In genomic region chr11:68314886-68315580, GRCh38 we compare ENCODE assay signal across 1 cellular context.
TF ChIP-seq lines count a peak whose summit lies in the region.

No MANE protein-coding gene starts in this region.

TF ChIP-seq in HepG2, 621 proteins besides CTCF, POLR2A, EP300 and RAD21 (continued from another document and continues in another):
- 0 out of 2 replicates have a peak, but pooled peaks have one; percentile 26 for TF ChIP-seq ZHX1 (CRISPR knock-in tag; IDR thresholded peaks at IDR 0.05; ENCODE audit: low read depth)
- 0 out of 2 replicates have a peak, but pooled peaks have one; percentile 62 for TF ChIP-seq ZNF619 (CRISPR knock-in tag; IDR thresholded peaks at IDR 0.05)
- peak; percentile 74 for TF ChIP-seq ZIK1 (CRISPR knock-in tag; IDR thresholded peaks at IDR 0.05; ENCODE audit: borderline replicate concordance, low read depth)
- peak; percentile 79 for TF ChIP-seq ELF3 (CRISPR knock-in tag; IDR thresholded peaks at IDR 0.05)
- TF ChIP-seq NR0B2 (CRISPR knock-in tag; IDR thresholded peaks at IDR 0.05) = peak; percentile 62; the same call in 1 of the 2 replicates
- TF ChIP-seq ASH2L (IDR thresholded peaks at IDR 0.05; ENCODE audit: insufficient read length, low read depth, low read length) = peak; percentile 60
- TF ChIP-seq ZNF280B (CRISPR knock-in tag; IDR thresholded peaks at IDR 0.05; ENCODE audit: borderline replicate concordance) = peak; percentile 72; the same call in 1 of the 2 replicates
- TF ChIP-seq ZBTB49 (CRISPR knock-in tag; IDR thresholded peaks at IDR 0.05; ENCODE audit: borderline replicate concordance) = no peak
- peak; percentile 33; the same call in 1 of the 2 replicates for TF ChIP-seq YEATS4 (CRISPR knock-in tag; IDR thresholded peaks at IDR 0.05; ENCODE audit: borderline replicate concordance)
- TF ChIP-seq ZGPAT (CRISPR knock-in tag; IDR thresholded peaks at IDR 0.05) = peak; percentile 83
- TF ChIP-seq KLF13 (CRISPR knock-in tag; IDR thresholded peaks at IDR 0.05) = no peak
- TF ChIP-seq POLR2AphosphoS5 (IDR thresholded peaks at IDR 0.05; ENCODE audit: low read depth, low read length) = peak; percentile 84; the same call in 1 of the 2 replicates
- 0 out of 2 replicates have a peak, but pooled peaks have one; percentile 39 for TF ChIP-seq MED13 (CRISPR knock-in tag; IDR thresholded peaks at IDR 0.05)
- TF ChIP-seq HNF4A (CRISPR knock-in tag; IDR thresholded peaks at IDR 0.05) = peak; percentile 86
- no peak for TF ChIP-seq ZBTB25 (CRISPR knock-in tag; IDR thresholded peaks at IDR 0.05)
- no peak for TF ChIP-seq ZBTB40 (IDR thresholded peaks at IDR 0.05)
- peak; percentile 40; the same call in 1 of the 2 replicates for TF ChIP-seq ZBTB40 (CRISPR knock-in tag; IDR thresholded peaks at IDR 0.05)
- 0 out of 2 replicates have a peak, but pooled peaks have one; percentile 30 for TF ChIP-seq KDM4B (CRISPR knock-in tag; IDR thresholded peaks at IDR 0.05)
- no peak for TF ChIP-seq FOXO4 (CRISPR knock-in tag; conservative IDR thresholded peaks at IDR 0.05)
- TF ChIP-seq THAP9 (CRISPR knock-in tag; IDR thresholded peaks at IDR 0.05; ENCODE audit: borderline replicate concordance) = peak; percentile 49; the same call in 1 of the 2 replicates
- TF ChIP-seq ZNF556 (CRISPR knock-in tag; IDR thresholded peaks at IDR 0.05; ENCODE audit: borderline replicate concordance) = peak; percentile 66; the same call in 1 of the 2 replicates
- TF ChIP-seq NONO (IDR thresholded peaks at IDR 0.05) = no peak
- peak; percentile 96 for TF ChIP-seq NONO (CRISPR knock-in tag; conservative IDR thresholded peaks at IDR 0.05)
- 0 out of 2 replicates have a peak, but pooled peaks have one; percentile 71 for TF ChIP-seq ZNF790 (CRISPR knock-in tag; IDR thresholded peaks at IDR 0.05; ENCODE audit: borderline replicate concordance)
- peak; percentile 55 for TF ChIP-seq CREM (IDR thresholded peaks at IDR 0.05)
- TF ChIP-seq CREM (CRISPR knock-in tag; IDR thresholded peaks at IDR 0.05) = no peak
- 0 out of 2 replicates have a peak, but pooled peaks have one; percentile 50 for TF ChIP-seq ZNF816 (CRISPR knock-in tag; IDR thresholded peaks at IDR 0.05; ENCODE audit: borderline replicate concordance)
- no peak for TF ChIP-seq HNRNPLL (IDR thresholded peaks at IDR 0.05; ENCODE audit: low read depth, low read length, poor library complexity, severe bottlenecking)
- no peak for TF ChIP-seq NFIB (CRISPR knock-in tag; IDR thresholded peaks at IDR 0.05; ENCODE audit: borderline replicate concordance)
